30 cellular contexts compared by ENCODE assay signal in the genomic region with DNA sequence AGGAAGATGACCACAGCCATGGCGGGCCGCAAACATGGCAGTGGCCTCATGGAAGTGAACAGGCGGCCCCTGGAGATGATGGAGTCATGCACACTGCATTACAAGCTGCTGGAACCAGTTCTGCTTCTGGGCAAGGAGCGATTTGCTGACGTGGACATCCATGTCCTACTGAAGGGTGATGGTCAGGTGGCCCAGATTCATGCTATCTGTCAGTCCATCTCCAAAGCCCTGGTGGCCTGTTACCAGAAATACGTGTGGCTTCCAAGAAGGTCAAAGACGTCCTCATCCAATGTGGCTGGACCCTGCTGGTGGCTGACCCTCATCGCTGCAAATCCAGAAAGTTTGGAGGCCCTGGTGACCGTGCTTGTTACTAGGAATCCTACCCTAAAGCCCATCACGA.
"Had no signal": no experiment of that assay in that cellular context is flagged by ENCODE, and none has a peak within 500 bp of the region (broad histone marks: within the 10 kb centered on the region; RNA-seq: fewer than 3 reads in every experiment).

No MANE protein-coding gene starts in this region.

- ATAC-seq: naive thymus-derived CD8-positive, alpha-beta T cell; natural killer cell treated with Interleukin-12 subunit alpha and Interleukin-12 subunit beta and Interleukin-15 and Interleukin-18, amount 100 ng/mL, for 72 hours; psoas muscle; right cardiac atrium; sciatic nerve; stimulated activated memory B cell treated with anti-CD40 and anti-IgM and Interleukin-4, amounts not matched to agents 10 μg/mL and 1 μg/mL and 100 μg/mL, for 72 hours; stimulated activated naive CD8-positive, alpha-beta T cell treated with anti-CD3 and anti-CD28 coated beads, Interleukin-15, amount 100 ng/mL, for 72 hours; stimulated activated naive CD8-positive, alpha-beta T cell treated with anti-CD3 and anti-CD28 coated beads, Interleukin-15, Interleukin-2, amounts not matched to agents 100 U/mL and 50 U/mL, for 24 hours had no signal

- H3K27me3 ChIP-seq: ovary, spleen, suprapubic skin, testis, tibial artery, transverse colon, upper lobe of left lung, vagina had no signal

- DNase-seq: naive thymus-derived CD8-positive, alpha-beta T cell; nephron progenitor cell; occipital lobe; ovary; posterior cingulate gyrus; psoas muscle; right cardiac atrium; spleen; stimulated activated CD4-positive, alpha-beta T cell treated with anti-CD3 and anti-CD28 coated beads, Interleukin-12 subunit alpha, Interleukin-12 subunit beta, amount 100 ng/mL, for 4 hours; stimulated activated CD4-positive, alpha-beta T cell treated with anti-CD3 and anti-CD28 coated beads, Interleukin-1b, Interleukin-23, amount 100 ng/mL, for 48 hours; stimulated activated CD4-positive, alpha-beta T cell treated with anti-CD3 and anti-CD28 coated beads, Interleukin-4, amount 100 ng/mL, for 1 hour; stimulated activated CD4-positive, alpha-beta T cell treated with anti-CD3 and anti-CD28 coated beads, Interleukin-4, amount 100 ng/mL, for 4 hours; stimulated activated CD8-positive, alpha-beta memory T cell treated with anti-CD3 and anti-CD28 coated beads, Interleukin-4, amount 100 ng/mL, for 48 hours; stimulated activated naive CD4-positive, alpha-beta T cell; stimulated activated naive CD8-positive, alpha-beta T cell treated with anti-CD3 and anti-CD28 coated beads, Interleukin-15, amount 100 ng/mL, for 72 hours; stimulated activated naive CD8-positive, alpha-beta T cell treated with anti-CD3 and anti-CD28 coated beads, Interleukin-15, Interleukin-2, amounts not matched to agents 100 U/mL and 50 U/mL, for 24 hours; substantia nigra; testis; tibial artery; transverse colon; upper lobe of left lung had no signal

- H3K27ac ChIP-seq: ovary, parathyroid adenoma, psoas muscle, skin epidermis, suprapubic skin, testis, transverse colon, vagina had no signal

- H3K9me3 ChIP-seq: ovary, psoas muscle, spleen, suprapubic skin, testis, tibial artery, transverse colon, upper lobe of left lung, vagina had no signal

- H3K4me3 ChIP-seq: ovary, psoas muscle, skin epidermis, smooth muscle cell, spleen, suprapubic skin, testis, tibial artery, transverse colon, upper lobe of left lung, vagina had no signal

- H3K4me1 ChIP-seq: psoas muscle, suprapubic skin, transverse colon, vagina had no signal

- H3K9ac ChIP-seq: parathyroid adenoma had no signal

- H3K79me2 ChIP-seq: parathyroid adenoma had no signal

- H3K36me3 ChIP-seq: ovary, spleen, suprapubic skin, tibial artery, transverse colon, upper lobe of left lung, vagina had no signal

- FAIRE-seq: urothelium cell line had no signal

- H3K4me2 ChIP-seq: smooth muscle cell had no signal
